In the genomic region with DNA sequence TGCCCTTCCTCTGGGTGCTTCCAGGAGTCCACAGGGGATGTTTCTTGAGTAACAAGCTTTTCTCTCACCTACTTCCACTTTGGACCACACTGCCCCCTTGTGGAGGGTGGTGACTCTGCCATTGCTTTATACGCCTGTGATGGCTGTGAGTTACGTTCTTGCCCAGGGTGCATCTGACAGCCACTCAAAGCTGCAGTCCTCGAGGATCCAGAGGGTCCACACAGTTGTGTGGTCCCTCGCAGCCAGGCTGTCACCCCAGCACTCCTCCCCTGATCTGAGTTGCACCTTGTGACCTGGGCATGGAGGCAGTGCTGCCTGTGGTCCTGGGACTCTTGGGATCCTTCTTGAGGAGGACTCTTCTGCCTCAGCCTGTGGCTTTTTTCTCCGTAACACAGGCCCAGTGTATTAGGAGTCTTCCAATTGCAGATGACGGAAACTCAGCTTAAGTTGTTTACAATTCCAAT, we compare ENCODE assay signal across 8 cellular contexts. TPM values are rescaled to one million over a fixed set of nuclear protein-coding genes. Genes with fewer than 3 reads are reported as not detected.
DNase-seq lines count a peak whose midpoint lies in the region; ATAC-seq and TF ChIP-seq lines count a peak whose summit lies in the region.

No MANE protein-coding gene starts in this region.

- intact Hi-C loops in Caco-2 (cut with micrococcal nuclease; ENCODE audit: unreplicated experiment) = loop anchor here (1.0 to 2.0 kb wide), 3 partner anchors 329 to 506 kb away; a partner anchor contains a TSS
- intact Hi-C loops in naive thymus-derived CD4-positive, alpha-beta T cell (cut with micrococcal nuclease) = loop anchor here (1.0 to 5.0 kb wide), 7 partner anchors 224 to 854 kb away; a partner anchor contains a TSS

- DNase-seq in Caco-2 (peak; percentile 82 to 89), GM20000 (ENCODE audit: low spot score) (peak; percentile 82), HT-29 (ENCODE audit: low spot score) (peak; percentile 95), NOMO-1 treated with dmso at 0.1 percent for 144 hours (lab: John Stamatoyannopoulos, UW; ENCODE audit: unreplicated experiment) (peak; percentile 76), epidermal melanocyte (ENCODE audit: insufficient read length, low spot score) (peak; percentile 85)
- peak; percentile 52 to 72 (median 72) for DNase-seq in activated CD8-positive, alpha-beta memory T cell treated with anti-CD3 and anti-CD28 coated beads for 48 hours (ENCODE audit: low read depth in 2 of 3, low spot score in 2 of 3)
- DNase-seq in naive thymus-derived CD4-positive, alpha-beta T cell = peak; percentile 65 to 86 (median 77)
- peak; percentile 63 to 75 for DNase-seq in stimulated activated CD8-positive, alpha-beta memory T cell treated with anti-CD3 and anti-CD28 coated beads, Interleukin-7, amount 100 ng/mL, for 4 hours (ENCODE audit: low read depth in 2 of 2)

- H3K27ac ChIP-seq in naive thymus-derived CD4-positive, alpha-beta T cell (ENCODE audit: low read depth, low read length) = no peak overlapping the region

- no peaks in the 10 kb centered on the region for H3K9me3 Mint-ChIP-seq in Caco-2 (ENCODE audit: unreplicated experiment)
- no peaks in the 10 kb centered on the region for H3K9me3 Mint-ChIP-seq in naive thymus-derived CD4-positive, alpha-beta T cell

- H3K9me3 ChIP-seq in Caco-2 = no peaks in the 10 kb centered on the region
- no peaks in the 10 kb centered on the region for H3K9me3 ChIP-seq in naive thymus-derived CD4-positive, alpha-beta T cell (ENCODE audit: control insufficient read depth in 2 of 3, low read length in 3 of 3)

- H3K27me3 ChIP-seq in Caco-2 (replicated peaks; ENCODE audit: control insufficient read depth, insufficient read depth, low read length) = no peaks in the 10 kb centered on the region
- H3K27me3 ChIP-seq in naive thymus-derived CD4-positive, alpha-beta T cell (ENCODE audit: control insufficient read depth in 2 of 2, insufficient read depth in 2 of 2, low read length in 2 of 2) = no peaks in the 10 kb centered on the region

- POLR2A ChIA-PET in Caco-2 (lab: Charles Lee) = no interaction called here
- POLR2A ChIA-PET in naive thymus-derived CD4-positive, alpha-beta T cell (lab: Charles Lee) = interaction anchor here (0.5 to 1.8 kb wide), 3 partner anchors 328 to 377 kb away, joined by 3 to 4 read pairs (median 4); a partner anchor contains a TSS

- no peak overlapping the region for H3K27ac Mint-ChIP-seq in Caco-2 (ENCODE audit: unreplicated experiment)
- H3K27ac Mint-ChIP-seq in naive thymus-derived CD4-positive, alpha-beta T cell = peak overlapping the region in 1 of 9 donors; percentile 35

- no peaks in the 10 kb centered on the region for H3K4me1 Mint-ChIP-seq in Caco-2 (ENCODE audit: low read depth, unreplicated experiment)
- peaks cover 0 to 5% (median 0%) of the 10 kb centered on the region in 7 donors for H3K4me1 Mint-ChIP-seq in naive thymus-derived CD4-positive, alpha-beta T cell

- CTCF ChIA-PET in Caco-2 (lab: Charles Lee) = interaction anchor here (0.6 to 2.0 kb wide), 16 partner anchors 8 to 703 kb away, joined by 3 to 37 read pairs (median 6); a partner anchor contains a TSS
- CTCF ChIA-PET in naive thymus-derived CD4-positive, alpha-beta T cell (lab: Charles Lee) = interaction anchor here (0.7 to 4.9 kb wide), 16 partner anchors 8 to 854 kb away, joined by 3 to 38 read pairs (median 5); a partner anchor contains a TSS

- no peak overlapping the region for H3K4me3 Mint-ChIP-seq in Caco-2 (ENCODE audit: unreplicated experiment)
- H3K4me3 Mint-ChIP-seq in naive thymus-derived CD4-positive, alpha-beta T cell = no peak overlapping the region

- peak; percentile 96 for ATAC-seq in naive thymus-derived CD4-positive, alpha-beta T cell

- no peaks in the 10 kb centered on the region for H3K36me3 Mint-ChIP-seq in Caco-2 (ENCODE audit: insufficient read depth, unreplicated experiment)
- no peaks in the 10 kb centered on the region for H3K36me3 Mint-ChIP-seq in naive thymus-derived CD4-positive, alpha-beta T cell

- H3K36me3 ChIP-seq in Caco-2 (ENCODE audit: control insufficient read depth, insufficient read depth, low read length) = no peaks in the 10 kb centered on the region
- no peaks in the 10 kb centered on the region for H3K36me3 ChIP-seq in naive thymus-derived CD4-positive, alpha-beta T cell (ENCODE audit: control insufficient read depth in 2 of 3, insufficient read depth in 3 of 3, low read length in 3 of 3)

- no TSS peak for BruUV-seq in Caco-2 (replicated peaks; lab: Mats Ljungman, UMichigan)

- no peaks in the 10 kb centered on the region for H3K4me1 ChIP-seq in Caco-2
- H3K4me1 ChIP-seq in naive thymus-derived CD4-positive, alpha-beta T cell (ENCODE audit: control insufficient read depth in 2 of 2, insufficient read depth in 2 of 2, low read length in 2 of 2) = no peaks in the 10 kb centered on the region

- H3K4me3 ChIP-seq in Caco-2 (ENCODE audit: low read depth, low read length) = no peak overlapping the region
- H3K4me3 ChIP-seq in naive thymus-derived CD4-positive, alpha-beta T cell (ENCODE audit: low read length) = no peak overlapping the region

- TF ChIP-seq CTCF in Caco-2 (IDR thresholded peaks at IDR 0.05; ENCODE audit: insufficient read depth in 1 of 2, low read depth in 1 of 2, low read length in 1 of 2, severe bottlenecking in 1 of 2, unreplicated experiment in 1 of 2) = peak; percentile 81 to 86
- peak; percentile 88 for TF ChIP-seq CTCF in GM20000 (IDR thresholded peaks at IDR 0.05; ENCODE audit: extremely low read depth, missing control alignments)

- no peaks in the 10 kb centered on the region for H3K27me3 Mint-ChIP-seq in Caco-2 (ENCODE audit: insufficient read depth, unreplicated experiment)
- peaks cover 0 to 13% (median 4%) of the 10 kb centered on the region in 5 donors for H3K27me3 Mint-ChIP-seq in naive thymus-derived CD4-positive, alpha-beta T cell

RNA-seq across cellular contexts. Expression of a gene that starts 23.4 kb away (rescaled TPM):
- 1.4 and 1.8 TPM in 2 replicates for total RNA-seq in Caco-2 (2022)
- not detected in 2 replicates for total RNA-seq in HT-29 (2014; rRNA removed; shearing (Covaris generic))
- not detected for total RNA-seq in naive thymus-derived CD4-positive, alpha-beta T cell
- not detected for polyA plus RNA-seq in naive thymus-derived CD4-positive, alpha-beta T cell

RNA-seq across cellular contexts. Expression of a gene that starts 23.5 kb away (rescaled TPM):
- total RNA-seq in Caco-2 (2022) = 2.0 and 2.2 TPM in 2 replicates
- not detected in 2 replicates for total RNA-seq in HT-29 (2014; rRNA removed; shearing (Covaris generic))
- total RNA-seq in naive thymus-derived CD4-positive, alpha-beta T cell = not detected
- polyA plus RNA-seq in naive thymus-derived CD4-positive, alpha-beta T cell = not detected
